Comparison of ENCODE assay signal across 29 cellular contexts in the genomic region with DNA sequence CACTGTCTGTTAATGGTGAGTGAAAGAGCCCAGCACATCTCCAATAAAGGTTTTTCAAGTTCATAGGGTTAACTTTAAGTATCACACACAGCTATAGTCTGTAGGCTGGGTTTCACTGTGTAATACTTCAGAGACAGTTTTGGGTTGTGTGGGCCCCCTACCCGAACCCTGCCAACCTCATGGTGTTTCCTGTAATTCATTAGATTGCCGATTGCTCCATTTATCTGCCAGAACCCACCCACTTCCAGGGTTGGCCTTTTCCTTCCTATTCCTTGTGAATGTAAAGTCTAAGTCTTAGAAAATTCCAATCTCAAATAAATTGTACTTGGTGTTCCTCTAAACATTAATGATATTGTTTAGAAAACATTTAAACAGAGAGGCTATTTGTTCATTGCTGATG. TPM values are rescaled to one million over a fixed set of nuclear protein-coding genes. Genes with fewer than 3 reads are reported as not detected.
DNase-seq lines count a peak whose midpoint lies in the region; ATAC-seq, FAIRE-seq and TF ChIP-seq lines count a peak whose summit lies in the region.
"Had no signal": no experiment of that assay in that cellular context is flagged by ENCODE, and none has a peak within 500 bp of the region (broad histone marks: within the 10 kb centered on the region; RNA-seq: fewer than 3 reads in every experiment).

No MANE protein-coding gene starts in this region.

- CTCF ChIA-PET in HepG2 (lab: Yijun Ruan, JAX; ENCODE audit: low intra/inter-chr PET ratio, low total read pairs): no interaction called here

- TF ChIP-seq POLR2A in right lobe of liver (IDR thresholded peaks at IDR 0.05) (no peak), HepG2 (IDR thresholded peaks at IDR 0.05; ENCODE audit: insufficient read depth in 1 of 2, low read depth in 2 of 2, low read length in 2 of 2) (no peak), sigmoid colon (IDR thresholded peaks at IDR 0.05) (no peak)

- no peak overlapping the region for H3K4me2 ChIP-seq in HepG2 (ENCODE audit: low read depth, low read length)
- H3K4me2 ChIP-seq: GM23338 had no signal

- DNase-seq in right lobe of liver (no peak), HepG2 (ENCODE audit: low spot score) (no peak), right cardiac atrium (peak in 1 of 3 donors; percentile 54), sigmoid colon (no peak), SW 1271 (lab: John Stamatoyannopoulos, UW) (no peak), glutamatergic neuron (no peak), OCI-M2 (lab: John Stamatoyannopoulos, UW; ENCODE audit: unreplicated experiment) (no peak), GOT3 (lab: John Stamatoyannopoulos, UW) (no peak)
- DNase-seq: activated CD4-positive, alpha-beta T cell treated with anti-CD3 and anti-CD28 coated beads, Interleukin-2, amount 10 ng/mL, durations not matched to agents 24 days and 14 days; activated naive CD4-positive, alpha-beta T cell; activated T-cell treated with anti-CD3 and anti-CD28 coated beads, Interleukin-2, amount 50 U/mL, for 4 hours; BE2C; DMS153; effector CD8-positive, alpha-beta T cell; foreskin melanocyte; HFFc6; Kasumi-1; NCI-H1436 treated with DMSO at 0.1 percent for 48 hours; NCI-H774; RPMI8226; stimulated activated naive CD4-positive, alpha-beta T cell; T-helper 2 cell had no signal

- in situ Hi-C loops in HepG2 (cut with HindIII; ENCODE audit: extremely low pct_ligation_motif_present, low pct_unique_long_range_greater_than_20kb): no loop called here

- no peak overlapping the region for H3K27ac Mint-ChIP-seq in glutamatergic neuron (ENCODE audit: unreplicated experiment)
- H3K27ac Mint-ChIP-seq: activated CD4-positive, alpha-beta T cell treated with anti-CD3 and anti-CD28 coated beads, Interleukin-2, amount 10 ng/mL, durations not matched to agents 24 days and 14 days; GM23338; HFFc6 had no signal

- 54% methylated on average over 2 of the region's 2 CpGs for WGBS in right lobe of liver (ENCODE audit: insufficient coverage, low coverage, low lambda C conversion rate, missing lambda C conversion rate)
- WGBS in HepG2 (ENCODE audit: low lambda C conversion rate): 95% methylated on average over 2 of the region's 2 CpGs
- 40% methylated on average over 2 of the region's 2 CpGs for WGBS in right cardiac atrium
- WGBS in sigmoid colon, 2 donors: 63 to 75% methylated on average over 2 of the region's 2 CpGs

- BruUV-seq in HepG2 (replicated peaks; lab: Mats Ljungman, UMichigan): no TSS peak

- no peak overlapping the region for H2AFZ ChIP-seq in HepG2 (ENCODE audit: low read length)
- H2AFZ ChIP-seq: GM23338 had no signal

- H3K36me3 ChIP-seq in right lobe of liver (no peaks in the 10 kb centered on the region), HepG2 (replicated peaks in 1 of 2; ENCODE audit: control insufficient read depth in 1 of 2, insufficient read depth in 2 of 2, low read length in 2 of 2) (no peaks in the 10 kb centered on the region), sigmoid colon (no peaks in the 10 kb centered on the region)
- H3K36me3 ChIP-seq: BE2C had no signal

- POLR2A ChIA-PET in HepG2 (lab: Yijun Ruan, JAX): no interaction called here

- H4K20me1 ChIP-seq in HepG2 (ENCODE audit: insufficient read depth, low read length): no peaks in the 10 kb centered on the region

- TF ChIP-seq EP300 in HepG2 (IDR thresholded peaks at IDR 0.05; ENCODE audit: low read depth in 2 of 2, low read length in 2 of 2) (no peak), HepG2 (CRISPR knock-in tag; IDR thresholded peaks at IDR 0.05; ENCODE audit: borderline replicate concordance) (no peak), sigmoid colon (IDR thresholded peaks at IDR 0.05) (no peak)

- H3K36me3 Mint-ChIP-seq in glutamatergic neuron (ENCODE audit: unreplicated experiment): peaks cover 12% of the 10 kb centered on the region

- H3K4me3 ChIP-seq in right lobe of liver (no peak overlapping the region), HepG2 (replicated peaks in 1 of 3; ENCODE audit: insufficient read depth in 1 of 3, low read depth in 2 of 3, low read length in 3 of 3) (no peak overlapping the region), right cardiac atrium (ENCODE audit: low read length) (no peak overlapping the region), sigmoid colon (no peak overlapping the region)
- H3K4me3 ChIP-seq: GM23338, lung had no signal

- no peaks in the 10 kb centered on the region for H3K9me3 Mint-ChIP-seq in glutamatergic neuron (ENCODE audit: unreplicated experiment)
- H3K9me3 Mint-ChIP-seq: activated CD4-positive, alpha-beta T cell treated with anti-CD3 and anti-CD28 coated beads, Interleukin-2, amount 10 ng/mL, durations not matched to agents 24 days and 14 days; activated T-cell treated with anti-CD3 and anti-CD28 coated beads, Interleukin-2, amount 50 U/mL, for 4 hours; GM23338; HFFc6 had no signal

- intact Hi-C loops in right lobe of liver (cut with DNase I) (no loop called here), HepG2 (cut with micrococcal nuclease; ENCODE audit: unreplicated experiment) (no loop called here), right cardiac atrium (cut with DNase I) (no loop called here), sigmoid colon (cut with DNase I) (no loop called here)

- H3K27me3 ChIP-seq in right lobe of liver: no peaks in the 10 kb centered on the region
- H3K27me3 ChIP-seq in HepG2 (ENCODE audit: control insufficient read depth in 1 of 2, insufficient read depth in 2 of 2, low read length in 2 of 2): no peaks in the 10 kb centered on the region
- H3K27me3 ChIP-seq in right cardiac atrium (ENCODE audit: control insufficient read depth, insufficient read depth): no peaks in the 10 kb centered on the region
- no peaks in the 10 kb centered on the region for H3K27me3 ChIP-seq in sigmoid colon
- H3K27me3 ChIP-seq: BE2C had no signal

- H3K4me3 Mint-ChIP-seq in glutamatergic neuron (ENCODE audit: unreplicated experiment): no peak overlapping the region
- H3K4me3 Mint-ChIP-seq: activated CD4-positive, alpha-beta T cell treated with anti-CD3 and anti-CD28 coated beads, Interleukin-2, amount 10 ng/mL, durations not matched to agents 24 days and 14 days; activated T-cell treated with anti-CD3 and anti-CD28 coated beads, Interleukin-2, amount 50 U/mL, for 4 hours; brain; GM23338; HFFc6; neural crest cell had no signal

- H3K4me1 Mint-ChIP-seq in glutamatergic neuron (ENCODE audit: low read depth, unreplicated experiment): peaks cover 4% of the 10 kb centered on the region
- H3K4me1 Mint-ChIP-seq: activated CD4-positive, alpha-beta T cell treated with anti-CD3 and anti-CD28 coated beads, Interleukin-2, amount 10 ng/mL, durations not matched to agents 24 days and 14 days; GM23338; neural crest cell had no signal

- no peak for FAIRE-seq in HepG2 (lab: Jason Lieb, UNC)
- FAIRE-seq: GM12892, islet of Langerhans had no signal

- H3K79me2 ChIP-seq in HepG2 (ENCODE audit: insufficient read depth, low read length): no peaks in the 10 kb centered on the region

- TF ChIP-seq RAD21 in HepG2 (CRISPR knock-in tag; IDR thresholded peaks at IDR 0.05): no peak

- TF ChIP-seq CTCF in right lobe of liver (IDR thresholded peaks at IDR 0.05): no peak
- TF ChIP-seq CTCF in HepG2 (CRISPR knock-in tag; IDR thresholded peaks at IDR 0.05): no peak
- TF ChIP-seq CTCF in sigmoid colon (IDR thresholded peaks at IDR 0.05): no peak
- no peak for TF ChIP-seq CTCF in glutamatergic neuron (IDR thresholded peaks at IDR 0.05; ENCODE audit: partially characterized antibody, unreplicated experiment)

- no peaks in the 10 kb centered on the region for H3K27me3 Mint-ChIP-seq in glutamatergic neuron (ENCODE audit: unreplicated experiment)
- H3K27me3 Mint-ChIP-seq: brain had no signal

- H3K9ac ChIP-seq in HepG2 (ENCODE audit: insufficient read depth, low read depth, low read length): no peak overlapping the region

- H3K9me3 ChIP-seq in right lobe of liver (no peaks in the 10 kb centered on the region), HepG2 (ENCODE audit: low read length) (no peaks in the 10 kb centered on the region), right cardiac atrium (ENCODE audit: control insufficient read depth, low read length) (no peaks in the 10 kb centered on the region), sigmoid colon (no peaks in the 10 kb centered on the region)
- H3K9me3 ChIP-seq: BE2C had no signal

- ATAC-seq in right lobe of liver: peak; percentile 23 to 74 (median 43)
- ATAC-seq in HepG2: no peak
- peak; percentile 81 to 90 for ATAC-seq in right cardiac atrium
- ATAC-seq: activated T-cell treated with anti-CD3 and anti-CD28 coated beads, Interleukin-2, amount 50 U/mL, for 4 hours; GM23338 had no signal

- H3K4me1 ChIP-seq in right lobe of liver: no peaks in the 10 kb centered on the region
- H3K4me1 ChIP-seq in HepG2 (ENCODE audit: insufficient read depth, low read length): no peaks in the 10 kb centered on the region
- peaks cover 3% of the 10 kb centered on the region for H3K4me1 ChIP-seq in right cardiac atrium (ENCODE audit: control insufficient read depth, insufficient read depth, low read length)
- H3K4me1 ChIP-seq in sigmoid colon: peaks cover 0 to 40% (median 21%) of the 10 kb centered on the region in 4 donors
- H3K4me1 ChIP-seq: BE2C had no signal

- no peak overlapping the region for H3K27ac ChIP-seq in right lobe of liver
- H3K27ac ChIP-seq in HepG2 (ENCODE audit: extremely low read length, insufficient read depth, low read length): no peak overlapping the region
- no peak overlapping the region for H3K27ac ChIP-seq in right cardiac atrium (ENCODE audit: low read length)
- peak overlapping the region; percentile 2 to 59 (median 37) for H3K27ac ChIP-seq in sigmoid colon
- H3K27ac ChIP-seq: HL-60 had no signal

RNA-seq across cellular contexts. Expression of gene CTTNBP2NL, which starts 43.6 kb away (rescaled TPM):
- 1 to 10 TPM; 3.5 to 8.1 (median 4.8) TPM for total RNA-seq in right lobe of liver
- total RNA-seq in HepG2 (2016; rRNA removed; fragmentation: Illumina TruSeq; extraction: Trizol): 4.1 and 6.1 TPM in 2 replicates
- 0.79 and 1.0 TPM in 2 replicates for total RNA-seq in HepG2 (2016; cell fraction: cytosol; rRNA removed; fragmentation: Illumina TruSeq; extraction: Trizol; ENCODE audit: low read depth)
- 3.9 and 7.0 TPM in 2 replicates for total RNA-seq in HepG2 (2016; cell fraction: insoluble cytoplasmic fraction; rRNA removed; fragmentation: Illumina TruSeq; extraction: Trizol)
- total RNA-seq in HepG2 (2016; cell fraction: membrane; rRNA removed; fragmentation: Illumina TruSeq; extraction: Trizol): 2.7 and 3.0 TPM in 2 replicates
- total RNA-seq in HepG2 (2016; cell fraction: nucleus; rRNA removed; fragmentation: Illumina TruSeq; extraction: Trizol): 3.4 and 3.8 TPM in 2 replicates
- polyA plus RNA-seq in HepG2 (2011; rRNA removed): 2.1 and 3.0 TPM in 2 replicates
- 1.1 and 2.2 TPM in 2 replicates for polyA plus RNA-seq in HepG2 (2011; cell fraction: cytosol; rRNA removed)
- 3.2 and 3.8 TPM in 2 replicates for polyA plus RNA-seq in HepG2 (2011; cell fraction: nucleus; rRNA removed)
- polyA plus RNA-seq in HepG2 (2012): 3.3 and 3.8 TPM in 2 replicates
- 0.33 and 0.38 TPM in 2 replicates for polyA plus RNA-seq in HepG2 (2016; cell fraction: cytosol; fragmentation: Illumina TruSeq; extraction: Trizol; ENCODE audit: low read depth)
- 4.1 and 4.2 TPM in 2 replicates for polyA plus RNA-seq in HepG2 (2016; cell fraction: insoluble cytoplasmic fraction; fragmentation: Illumina TruSeq; extraction: Trizol; ENCODE audit: low read depth)
- 0.71 and 0.99 TPM in 2 replicates for polyA plus RNA-seq in HepG2 (2016; cell fraction: membrane; fragmentation: Illumina TruSeq; extraction: Trizol; ENCODE audit: low read depth)
- 2.9 and 4.9 TPM in 2 replicates for polyA plus RNA-seq in HepG2 (2016; cell fraction: nucleus; fragmentation: Illumina TruSeq; extraction: Trizol; ENCODE audit: insufficient read depth, low read depth)
- polyA minus RNA-seq in HepG2 (2011; rRNA and poly(A)+ RNA removed; ENCODE audit: low replicate concordance): 6.0 and 23.5 TPM in 2 replicates
- 2.5 and 3.6 TPM in 2 replicates for polyA minus RNA-seq in HepG2 (2011; cell fraction: cytosol; rRNA and poly(A)+ RNA removed)
- 17.0 and 19.6 TPM in 2 replicates for polyA minus RNA-seq in HepG2 (2011; cell fraction: nucleus; rRNA and poly(A)+ RNA removed)
- 10 to 100 TPM; 16.2 to 24.9 (median 16.8) TPM for total RNA-seq in right cardiac atrium
- 5.1 TPM for polyA plus RNA-seq in right cardiac atrium
- total RNA-seq in sigmoid colon: 10 to 100 TPM; 15.1 to 25.5 (median 17.0) TPM
- polyA plus RNA-seq in sigmoid colon: 10 to 100 TPM; 11.4 to 17.3 (median 13.4) TPM
- 66.2 TPM for total RNA-seq in glutamatergic neuron (ENCODE audit: unreplicated experiment)

Comparison
In these comparisons a context has a peak if more than half of its experiments do, and no peak if none do; other contexts are left out.
1. H3K27ac ChIP-seq: peak in sigmoid colon (4 of 4); none in right lobe of liver (0 of 3), HepG2 (single experiment) and right cardiac atrium (single experiment).